13 cellular contexts compared by ENCODE assay signal in genomic region chr17:67111808-67112207, GRCh38.
A peak's percentile ranks its signal among the peaks of the same experiment; 100 is the strongest.
DNase-seq lines count a peak whose midpoint lies in the region; ATAC-seq, FAIRE-seq and TF ChIP-seq lines count a peak whose summit lies in the region.
"Had no signal": no experiment of that assay in that cellular context is flagged by ENCODE, and none has a peak within 500 bp of the region (broad histone marks: within the 10 kb centered on the region; RNA-seq: fewer than 3 reads in every experiment).

No MANE protein-coding gene starts in this region.

- no peak overlapping the region for H3K4me3 Mint-ChIP-seq in CD4-positive, CD25-positive, alpha-beta regulatory T cell

- 10% methylated on average over 1 of the region's 1 CpG for WGBS in K562 (ENCODE audit: insufficient coverage, low coverage, missing lambda C conversion rate)
- WGBS in right lobe of liver (ENCODE audit: insufficient coverage, low coverage, low lambda C conversion rate, missing lambda C conversion rate) = 46% methylated on average over 1 of the region's 1 CpG

- no peak overlapping the region for H3K4me2 ChIP-seq in K562 (ENCODE audit: insufficient read depth, low read length)
- H3K4me2 ChIP-seq: BLaER1 had no signal

- peaks cover 13 to 27% (median 16%) of the 10 kb centered on the region in 4 donors for H3K4me1 Mint-ChIP-seq in CD4-positive, CD25-positive, alpha-beta regulatory T cell

- H2AFZ ChIP-seq in K562 (ENCODE audit: low read depth, low read length) = no peak overlapping the region

- peaks cover 67% of the 10 kb centered on the region for H3K36me3 Mint-ChIP-seq in CD4-positive, CD25-positive, alpha-beta regulatory T cell

- peaks cover 11% of the 10 kb centered on the region for H3K4me1 ChIP-seq in left ventricle myocardium inferior
- no peaks in the 10 kb centered on the region for H3K4me1 ChIP-seq in CD4-positive, CD25-positive, alpha-beta regulatory T cell (ENCODE audit: control insufficient read depth, insufficient read depth, low read length, poor library complexity, severe bottlenecking)
- H3K4me1 ChIP-seq in K562 (replicated peaks in 1 of 2; ENCODE audit: control insufficient read depth in 2 of 2, insufficient read depth in 2 of 2, low read length in 2 of 2) = peaks cover 0 to 17% of the 10 kb centered on the region in 2 experiments; a peak in 3 of 5 replicates
- no peaks in the 10 kb centered on the region for H3K4me1 ChIP-seq in right lobe of liver
- H3K4me1 ChIP-seq: BLaER1 had no signal

- in situ Hi-C loops in K562 (cut with MboI) = no loop called here

- H4K20me1 ChIP-seq in K562 (replicated peaks; ENCODE audit: control insufficient read depth, insufficient read depth, low read length) = no peaks in the 10 kb centered on the region
- H4K20me1 ChIP-seq: BLaER1 had no signal

- ATAC-seq in Right ventricle myocardium superior (ENCODE audit: poor library complexity) (peak; percentile 41), K562 (no peak), right lobe of liver (peak in 3 of 4 donors; percentile 30 to 67 (median 50)), GM19395 (IDR thresholded peaks at IDR 0.05; ENCODE audit: unreplicated experiment) (no peak)
- ATAC-seq in CD4-positive, CD25-positive, alpha-beta regulatory T cell (ENCODE audit: low read depth in 2 of 2) = no peak

- no peak for TF ChIP-seq CTCF in left ventricle myocardium inferior (IDR thresholded peaks at IDR 0.05; ENCODE audit: borderline replicate concordance)
- no peak for TF ChIP-seq CTCF in K562 (IDR thresholded peaks at IDR 0.05 in 2 of 3, conservative IDR thresholded peaks at IDR 0.05 in 1 of 3; ENCODE audit: insufficient read depth in 2 of 3, low read depth in 1 of 3, low read length in 3 of 3)
- no peak for TF ChIP-seq CTCF in right lobe of liver (IDR thresholded peaks at IDR 0.05)

- intact Hi-C loops in Right ventricle myocardium superior (cut with DNase I) (no loop called here), left ventricle myocardium inferior (cut with micrococcal nuclease) (no loop called here), K562 (cut with micrococcal nuclease) (no loop called here), right lobe of liver (cut with DNase I) (no loop called here)

- H3K27me3 ChIP-seq in left ventricle myocardium inferior (ENCODE audit: low read depth) = no peaks in the 10 kb centered on the region
- no peaks in the 10 kb centered on the region for H3K27me3 ChIP-seq in CD4-positive, CD25-positive, alpha-beta regulatory T cell (ENCODE audit: control insufficient read depth, insufficient read depth, low read length)
- H3K27me3 ChIP-seq in K562 (ENCODE audit: control insufficient read depth in 2 of 2, insufficient read depth in 2 of 2, low read length in 2 of 2) = no peaks in the 10 kb centered on the region
- no peaks in the 10 kb centered on the region for H3K27me3 ChIP-seq in right lobe of liver
- H3K27me3 ChIP-seq: BLaER1 had no signal

- H3K79me2 ChIP-seq in K562 (ENCODE audit: control insufficient read depth, insufficient read depth, low read length) = no peaks in the 10 kb centered on the region

- TF ChIP-seq EP300 in K562 (IDR thresholded peaks at IDR 0.05; ENCODE audit: low read length) = no peak

- H3K9me3 ChIP-seq in left ventricle myocardium inferior (replicated peaks) (peaks cover 15% of the 10 kb centered on the region), K562 (replicated peaks; ENCODE audit: control insufficient read depth, insufficient read depth, low read depth, low read length) (no peaks in the 10 kb centered on the region), right lobe of liver (no peaks in the 10 kb centered on the region)
- peaks cover 5% of the 10 kb centered on the region in 2 experiments for H3K9me3 ChIP-seq in CD4-positive, CD25-positive, alpha-beta regulatory T cell (ENCODE audit: control insufficient read depth in 2 of 2, low read length in 2 of 2)

- H3K9ac ChIP-seq in K562 (ENCODE audit: insufficient read depth in 1 of 2, low read depth in 2 of 2, low read length in 2 of 2) = no peak overlapping the region
- H3K9ac ChIP-seq: BLaER1 had no signal

- POLR2A ChIA-PET in K562 (lab: Yijun Ruan, JAX) = interaction anchor here (0.8 to 1.4 kb wide), 6 partner anchors 9 to 21 kb away, joined by 3 to 4 read pairs (median 3); no protein-coding TSS in a partner anchor

- H3K27ac Mint-ChIP-seq in CD4-positive, CD25-positive, alpha-beta regulatory T cell = peak overlapping the region; percentile 8 to 48 (median 12)

- BruUV-seq in K562 (replicated peaks; lab: Mats Ljungman, UMichigan) = no TSS peak

- no peaks in the 10 kb centered on the region for H3K9me1 ChIP-seq in K562 (ENCODE audit: control insufficient read depth, insufficient read depth, low read length)

- CTCF ChIA-PET in K562 (lab: Yijun Ruan, JAX; ENCODE audit: low intra/inter-chr PET ratio) = no interaction called here

- TF ChIP-seq POLR2A in K562 (conservative IDR thresholded peaks at IDR 0.05) (no peak), right lobe of liver (IDR thresholded peaks at IDR 0.05) (no peak)

- peaks cover 2 to 14% (median 10%) of the 10 kb centered on the region in 7 donors for H3K9me3 Mint-ChIP-seq in CD4-positive, CD25-positive, alpha-beta regulatory T cell

- FAIRE-seq in K562 (lab: Jason Lieb, UNC) = no peak

- DNase-seq in Right ventricle myocardium superior = no peak
- DNase-seq in left ventricle myocardium inferior = no peak
- DNase-seq in CD4-positive, CD25-positive, alpha-beta regulatory T cell = no peak
- DNase-seq in K562 (ENCODE audit: extremely low read depth in 1 of 4, low spot score in 3 of 4) = no peak
- DNase-seq in right lobe of liver = no peak
- no peak for DNase-seq in HuH-7.5 (ENCODE audit: low spot score)
- no peak for DNase-seq in SIG-M5 (lab: John Stamatoyannopoulos, UW)
- DNase-seq: 8988T, AML-193, Calu3, DMS 273 treated with DMSO at 0.1 percent for 48 hours had no signal

- H3K36me3 ChIP-seq in left ventricle myocardium inferior (peaks cover 79% of the 10 kb centered on the region), K562 (ENCODE audit: control insufficient read depth, insufficient read depth, low read length) (peaks cover 68% of the 10 kb centered on the region), right lobe of liver (peaks cover 0 to 60% (median 22%) of the 10 kb centered on the region in 4 donors)
- H3K36me3 ChIP-seq in CD4-positive, CD25-positive, alpha-beta regulatory T cell (ENCODE audit: control insufficient read depth, insufficient read depth, low read length) = peaks cover 90% of the 10 kb centered on the region

- TF ChIP-seq RAD21 in K562 (CRISPR knock-in tag; conservative IDR thresholded peaks at IDR 0.05 in 1 of 2, IDR thresholded peaks at IDR 0.05 in 1 of 2) = no peak

- no peaks in the 10 kb centered on the region for H3K27me3 Mint-ChIP-seq in CD4-positive, CD25-positive, alpha-beta regulatory T cell

- H3K4me3 ChIP-seq in left ventricle myocardium inferior (no peak overlapping the region), K562 (no peak overlapping the region), right lobe of liver (no peak overlapping the region)
- no peak overlapping the region for H3K4me3 ChIP-seq in CD4-positive, CD25-positive, alpha-beta regulatory T cell (ENCODE audit: low read depth, low read length)
- H3K4me3 ChIP-seq: BLaER1 had no signal

- H3K27ac ChIP-seq in left ventricle myocardium inferior (replicated peaks) (no peak overlapping the region), K562 (ENCODE audit: extremely low read depth, low read depth, low read length) (no peak overlapping the region), right lobe of liver (no peak overlapping the region)
- H3K27ac ChIP-seq in CD4-positive, CD25-positive, alpha-beta regulatory T cell (ENCODE audit: insufficient read depth, low read length, poor library complexity, severe bottlenecking) = no peak overlapping the region
- H3K27ac ChIP-seq: BLaER1 had no signal

TF ChIP-seq in K562, 482 proteins besides CTCF, POLR2A, EP300 and RAD21:
- no peak for TF ChIP-seq HDAC1 (IDR thresholded peaks at IDR 0.05)
- no peak for TF ChIP-seq NR2C1 (IDR thresholded peaks at IDR 0.05)
- TF ChIP-seq NR2C1 (tag; IDR thresholded peaks at IDR 0.05) = 0 out of 2 replicates have a peak, but pooled peaks have one; percentile 12

Comparison
In these comparisons a context has a peak if more than half of its experiments do, and no peak if none do; other contexts are left out.
1. ATAC-seq: peak in Right ventricle myocardium superior (single experiment) and right lobe of liver (3 of 4); none in CD4-positive, CD25-positive, alpha-beta regulatory T cell (0 of 2), K562 (single experiment) and GM19395 (single experiment).